Comparison of ENCODE assay signal across 1 cellular context in genomic region chr10:133375357-133376115, GRCh38.
TF ChIP-seq lines count a peak whose summit lies in the region.

No MANE protein-coding gene starts in this region.

TF ChIP-seq in K562, 482 proteins besides CTCF, POLR2A, EP300 and RAD21:
- no peak for TF ChIP-seq ETS1 (conservative IDR thresholded peaks at IDR 0.05; ENCODE audit: control insufficient read depth, low read depth, low read length)
- TF ChIP-seq TARDBP (IDR thresholded peaks at IDR 0.05), result no peak
- TF ChIP-seq CREM (IDR thresholded peaks at IDR 0.05; ENCODE audit: low read depth), result 0 out of 2 replicates have a peak, but pooled peaks have one; percentile 30
- TF ChIP-seq NBN (IDR thresholded peaks at IDR 0.05; ENCODE audit: low read depth), result no peak
- TF ChIP-seq, protein P1, sequence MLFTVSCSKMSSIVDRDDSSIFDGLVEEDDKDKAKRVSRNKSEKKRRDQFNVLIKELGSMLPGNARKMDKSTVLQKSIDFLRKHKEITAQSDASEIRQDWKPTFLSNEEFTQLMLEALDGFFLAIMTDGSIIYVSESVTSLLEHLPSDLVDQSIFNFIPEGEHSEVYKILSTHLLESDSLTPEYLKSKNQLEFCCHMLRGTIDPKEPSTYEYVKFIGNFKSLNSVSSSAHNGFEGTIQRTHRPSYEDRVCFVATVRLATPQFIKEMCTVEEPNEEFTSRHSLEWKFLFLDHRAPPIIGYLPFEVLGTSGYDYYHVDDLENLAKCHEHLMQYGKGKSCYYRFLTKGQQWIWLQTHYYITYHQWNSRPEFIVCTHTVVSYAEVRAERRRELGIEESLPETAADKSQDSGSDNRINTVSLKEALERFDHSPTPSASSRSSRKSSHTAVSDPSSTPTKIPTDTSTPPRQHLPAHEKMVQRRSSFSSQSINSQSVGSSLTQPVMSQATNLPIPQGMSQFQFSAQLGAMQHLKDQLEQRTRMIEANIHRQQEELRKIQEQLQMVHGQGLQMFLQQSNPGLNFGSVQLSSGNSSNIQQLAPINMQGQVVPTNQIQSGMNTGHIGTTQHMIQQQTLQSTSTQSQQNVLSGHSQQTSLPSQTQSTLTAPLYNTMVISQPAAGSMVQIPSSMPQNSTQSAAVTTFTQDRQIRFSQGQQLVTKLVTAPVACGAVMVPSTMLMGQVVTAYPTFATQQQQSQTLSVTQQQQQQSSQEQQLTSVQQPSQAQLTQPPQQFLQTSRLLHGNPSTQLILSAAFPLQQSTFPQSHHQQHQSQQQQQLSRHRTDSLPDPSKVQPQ (CRISPR knock-in tag; IDR thresholded peaks at IDR 0.05; ENCODE audit: borderline replicate concordance), result no peak
- TF ChIP-seq ZC3H4 (CRISPR knock-in tag; IDR thresholded peaks at IDR 0.05; ENCODE audit: borderline replicate concordance), result no peak
- no peak for TF ChIP-seq U2AF2 (optimal IDR thresholded peaks at IDR 0.05; ENCODE audit: low read depth, low read length)
- TF ChIP-seq MBD2 (IDR thresholded peaks at IDR 0.05; ENCODE audit: borderline replicate concordance, low read depth), result no peak
TF ChIP-seq in K562: peak in this region for 1.
